ENCODE assay signal across 17 cellular contexts in genomic region chr1:169236880-169237279, GRCh38.
"Had no signal": no experiment of that assay in that cellular context is flagged by ENCODE, and none has a peak within 500 bp of the region (broad histone marks: within the 10 kb centered on the region; RNA-seq: fewer than 3 reads in every experiment).

No MANE protein-coding gene starts in this region.

- DNase-seq: effector memory CD8-positive, alpha-beta T cell; foreskin fibroblast; head of caudate nucleus; mesendoderm; midbrain; naive thymus-derived CD8-positive, alpha-beta T cell; nephron progenitor cell; nucleus accumbens; right cardiac atrium; spleen; stimulated activated naive B cell treated with anti-CD40 and anti-IgM and Interleukin-4, amounts not matched to agents 10 μg/mL and 1 μg/mL and 100 μg/mL, for 72 hours had no signal

- FAIRE-seq: endometrium, keratinocyte had no signal

- H3K27ac ChIP-seq: coronary artery, prostate gland, skin epidermis, spleen had no signal

- H3K4me3 ChIP-seq: coronary artery, gastrocnemius medialis, prostate gland, skin epidermis, spleen had no signal

- H3K4me1 ChIP-seq: prostate gland had no signal

- ATAC-seq: effector memory CD8-positive, alpha-beta T cell; naive thymus-derived CD8-positive, alpha-beta T cell; right cardiac atrium; stimulated activated naive B cell treated with anti-CD40 and anti-IgM and Interleukin-4, amounts not matched to agents 10 μg/mL and 1 μg/mL and 100 μg/mL, for 72 hours had no signal

- H3K36me3 ChIP-seq: gastrocnemius medialis, prostate gland had no signal

- H3K9me3 ChIP-seq: gastrocnemius medialis, prostate gland, spleen had no signal

- H3K27me3 ChIP-seq: gastrocnemius medialis, spleen had no signal
